In genomic region chr10:15472431-15473400, GRCh38 we compare ENCODE assay signal across 14 cellular contexts.
DNase-seq lines count a peak whose midpoint lies in the region; TF ChIP-seq lines count a peak whose summit lies in the region.
"Had no signal": no experiment of that assay in that cellular context is flagged by ENCODE, and none has a peak within 500 bp of the region (broad histone marks: within the 10 kb centered on the region; RNA-seq: fewer than 3 reads in every experiment).

No MANE protein-coding gene starts in this region.

- H3K9me3 ChIP-seq in BLaER1 (peaks cover 41% of the 10 kb centered on the region), NT2/D1 (ENCODE audit: insufficient read depth, low read length) (peaks cover 4% of the 10 kb centered on the region; the same call in 1 of the 2 replicates)
- H3K9me3 ChIP-seq: neutrophil had no signal

- H3K27me3 ChIP-seq in BLaER1 (no peaks in the 10 kb centered on the region), NT2/D1 (ENCODE audit: insufficient read depth, insufficient read length) (peaks cover 11% of the 10 kb centered on the region)

- H3K4me2 ChIP-seq in BLaER1: peak overlapping the region; percentile 93

- CTCF ChIA-PET in MCF 10A (lab: Yijun Ruan, JAX): no interaction called here

- peak overlapping the region; percentile 93 for H3K27ac ChIP-seq in BLaER1
- H3K27ac ChIP-seq: neutrophil had no signal

- peaks cover 94% of the 10 kb centered on the region for H3K4me1 ChIP-seq in BLaER1
- peaks cover 6% of the 10 kb centered on the region for H3K4me1 ChIP-seq in NT2/D1 (ENCODE audit: insufficient read depth, insufficient read length)

- peak overlapping the region; percentile 78 for H3K9ac ChIP-seq in BLaER1
- no peak overlapping the region for H3K9ac ChIP-seq in NT2/D1 (ENCODE audit: insufficient read length, low read depth)

- TF ChIP-seq CTCF in MCF 10A (IDR thresholded peaks at IDR 0.05; ENCODE audit: unreplicated experiment): no peak

- H3K36me3 Mint-ChIP-seq in MCF 10A (ENCODE audit: insufficient read depth, unreplicated experiment): no peaks in the 10 kb centered on the region
- H3K36me3 Mint-ChIP-seq: activated naive CD4-positive, alpha-beta T cell treated with anti-CD3 and anti-CD28 coated beads, Interleukin-2, amount 10 ng/mL, durations not matched to agents 7 days and 5 days; CD4-positive, CD25-positive, alpha-beta regulatory T cell had no signal

- intact Hi-C loops in MCF 10A (cut with micrococcal nuclease): no loop called here

- no TSS peak for BruUV-seq in MCF 10A (replicated peaks; lab: Mats Ljungman, UMichigan)

- no peak overlapping the region for H3K4me3 Mint-ChIP-seq in MCF 10A (ENCODE audit: unreplicated experiment)
- H3K4me3 Mint-ChIP-seq: activated naive CD4-positive, alpha-beta T cell treated with anti-CD3 and anti-CD28 coated beads, Interleukin-2, amount 10 ng/mL, durations not matched to agents 7 days and 5 days; CD4-positive, CD25-positive, alpha-beta regulatory T cell had no signal

- DNase-seq in NT2/D1 (ENCODE audit: low read depth, low spot score) (peak; percentile 32), fibroblast of gingiva (ENCODE audit: low read depth) (peak; percentile 83), myocyte (ENCODE audit: low read depth) (peak; percentile 26), NCI-H2171 treated with DMSO at 0.1 percent for 48 hours (lab: John Stamatoyannopoulos, UW) (no peak), AML-193 (lab: John Stamatoyannopoulos, UW) (no peak), NCI-H748 treated with DMSO at 0.1 percent for 48 hours (lab: John Stamatoyannopoulos, UW) (no peak), MCF 10A (ENCODE audit: unreplicated experiment) (no peak)
- DNase-seq: activated naive CD4-positive, alpha-beta T cell treated with anti-CD3 and anti-CD28 coated beads, Interleukin-2, amount 10 ng/mL, durations not matched to agents 7 days and 5 days; CD4-positive, CD25-positive, alpha-beta regulatory T cell; effector memory CD4-positive, alpha-beta T cell; NCI-H510A; stimulated activated CD4-positive, alpha-beta T cell treated with anti-CD3 and anti-CD28 coated beads, Interleukin-4, amount 100 ng/mL, for 1 hour had no signal

- POLR2A ChIA-PET in MCF 10A (lab: Yijun Ruan, JAX): interaction anchor here (0.5 to 0.6 kb wide), 2 partner anchors 208 to 350 kb away, joined by 3 read pairs; no protein-coding TSS in a partner anchor

- no peaks in the 10 kb centered on the region for H3K4me1 Mint-ChIP-seq in MCF 10A (ENCODE audit: insufficient read depth, unreplicated experiment)
- H3K4me1 Mint-ChIP-seq: activated naive CD4-positive, alpha-beta T cell treated with anti-CD3 and anti-CD28 coated beads, Interleukin-2, amount 10 ng/mL, durations not matched to agents 7 days and 5 days; CD4-positive, CD25-positive, alpha-beta regulatory T cell had no signal

- peak overlapping the region; percentile 55 for H3K4me3 ChIP-seq in BLaER1
- no peak overlapping the region for H3K4me3 ChIP-seq in NT2/D1 (ENCODE audit: insufficient read length, low read depth)

- peaks cover 58% of the 10 kb centered on the region for H3K27me3 Mint-ChIP-seq in MCF 10A (ENCODE audit: insufficient read depth, unreplicated experiment)

- H3K9me3 Mint-ChIP-seq in MCF 10A (ENCODE audit: unreplicated experiment): no peaks in the 10 kb centered on the region
- H3K9me3 Mint-ChIP-seq: activated naive CD4-positive, alpha-beta T cell treated with anti-CD3 and anti-CD28 coated beads, Interleukin-2, amount 10 ng/mL, durations not matched to agents 7 days and 5 days had no signal

- H3K27ac Mint-ChIP-seq in MCF 10A (ENCODE audit: low read depth, unreplicated experiment): no peak overlapping the region
- H3K27ac Mint-ChIP-seq: activated naive CD4-positive, alpha-beta T cell treated with anti-CD3 and anti-CD28 coated beads, Interleukin-2, amount 10 ng/mL, durations not matched to agents 7 days and 5 days had no signal

- H3K36me3 ChIP-seq in BLaER1 (peaks cover 17% of the 10 kb centered on the region), NT2/D1 (ENCODE audit: insufficient read depth, insufficient read length, low read length) (no peaks in the 10 kb centered on the region)
- H3K36me3 ChIP-seq: neutrophil had no signal

- no peaks in the 10 kb centered on the region for H4K20me1 ChIP-seq in BLaER1

Comparison
In these comparisons a context has a peak if more than half of its experiments do, and no peak if none do; other contexts are left out.
1. DNase-seq: peak in NT2/D1 (single experiment), fibroblast of gingiva (single experiment) and myocyte (single experiment); none in NCI-H2171 treated with DMSO at 0.1 percent for 48 hours (single experiment), AML-193 (0 of 2), NCI-H748 treated with DMSO at 0.1 percent for 48 hours (single experiment) and MCF 10A (single experiment).